In genomic region chr6:42727084-42727601, GRCh38 we compare ENCODE assay signal across 8 cellular contexts. TPM values are rescaled to one million over a fixed set of nuclear protein-coding genes. Genes with fewer than 3 reads are reported as not detected.
DNase-seq lines count a peak whose midpoint lies in the region; ATAC-seq and TF ChIP-seq lines count a peak whose summit lies in the region.

No MANE protein-coding gene starts in this region.

- no peaks in the 10 kb centered on the region for H3K36me3 Mint-ChIP-seq in GM23338 (ENCODE audit: low read depth)
- no peaks in the 10 kb centered on the region for H3K36me3 Mint-ChIP-seq in activated naive CD8-positive, alpha-beta T cell treated with anti-CD3 and anti-CD28 coated beads, Interleukin-2, amount 10 ng/mL, durations not matched to agents 7 days and 5 days
- no peaks in the 10 kb centered on the region for H3K36me3 Mint-ChIP-seq in stimulated activated effector memory CD8-positive, alpha-beta T cell treated with anti-CD3 and anti-CD28 coated beads, Interleukin-12 subunit alpha, Interleukin-12 subunit beta, amount 100 ng/mL, for 72 hours

- H3K79me2 ChIP-seq in GM23338 (replicated peaks; ENCODE audit: insufficient read depth), result no peaks in the 10 kb centered on the region

- peak overlapping the region; percentile 6; the same call in 1 of the 2 replicates for H2AFZ ChIP-seq in GM23338

- POLR2A ChIA-PET in A673 (lab: Charles Lee; ENCODE audit: low non-redundant PET), result no interaction called here
- POLR2A ChIA-PET in activated naive CD8-positive, alpha-beta T cell treated with anti-CD3 and anti-CD28 coated beads, Interleukin-2, amount 10 ng/mL, durations not matched to agents 7 days and 5 days (lab: Charles Lee), result interaction anchor here (0.6 to 2.7 kb wide), 13 partner anchors 18 to 163 kb away, joined by 3 to 18 read pairs (median 5); partner anchors contain the start of genes BICRAL, RPL7L1, TBCC and UBR2

- H3K4me1 ChIP-seq in A673 (ENCODE audit: insufficient read depth, low read length, poor library complexity, severe bottlenecking) (peaks cover 14% of the 10 kb centered on the region), GM23338 (ENCODE audit: insufficient read depth) (no peaks in the 10 kb centered on the region)

- BruUV-seq in A673 (replicated peaks; lab: Mats Ljungman, UMichigan), result no TSS peak

- no peak for TF ChIP-seq CTCF in A673 (conservative IDR thresholded peaks at IDR 0.05; ENCODE audit: low read depth, low read length)
- TF ChIP-seq CTCF in GM23338 (conservative IDR thresholded peaks at IDR 0.05; ENCODE audit: low read depth in 2 of 2), result no peak
- TF ChIP-seq CTCF in kidney epithelial cell (IDR thresholded peaks at IDR 0.05; ENCODE audit: insufficient read depth, low read length, poor library complexity, severe bottlenecking), result no peak

- H3K9me3 ChIP-seq in A673 (ENCODE audit: low read depth, low read length, poor library complexity, severe bottlenecking), result no peaks in the 10 kb centered on the region

- H3K27me3 ChIP-seq in A673 (replicated peaks; ENCODE audit: insufficient read depth, low read depth, low read length, poor library complexity) (no peaks in the 10 kb centered on the region), GM23338 (ENCODE audit: insufficient read depth) (no peaks in the 10 kb centered on the region), kidney epithelial cell (ENCODE audit: control insufficient read depth, insufficient read depth, low read length) (no peaks in the 10 kb centered on the region)

- DNase-seq in A673 (ENCODE audit: low spot score) (no peak), GM23338 (ENCODE audit: low spot score) (peak; percentile 30), kidney epithelial cell (ENCODE audit: low read depth) (no peak), epidermal melanocyte (ENCODE audit: insufficient read length, low spot score) (no peak), Kasumi-1 (lab: John Stamatoyannopoulos, UW) (no peak), mesenteric fat pad (ENCODE audit: low spot score) (no peak)
- peak; percentile 52 for DNase-seq in activated naive CD8-positive, alpha-beta T cell treated with anti-CD3 and anti-CD28 coated beads, Interleukin-2, amount 10 ng/mL, durations not matched to agents 7 days and 5 days
- peak in 1 of 2 donors; percentile 14 for DNase-seq in stimulated activated effector memory CD8-positive, alpha-beta T cell treated with anti-CD3 and anti-CD28 coated beads, Interleukin-12 subunit alpha, Interleukin-12 subunit beta, amount 100 ng/mL, for 72 hours (ENCODE audit: low spot score in 2 of 2)

- H3K27me3 Mint-ChIP-seq in GM23338 (ENCODE audit: insufficient read depth, low read depth, poor library complexity), result peaks cover 12% of the 10 kb centered on the region
- H3K27me3 Mint-ChIP-seq in activated naive CD8-positive, alpha-beta T cell treated with anti-CD3 and anti-CD28 coated beads, Interleukin-2, amount 10 ng/mL, durations not matched to agents 7 days and 5 days, result peaks cover 1% of the 10 kb centered on the region

- H3K9me3 Mint-ChIP-seq in GM23338, result no peaks in the 10 kb centered on the region
- no peaks in the 10 kb centered on the region for H3K9me3 Mint-ChIP-seq in activated naive CD8-positive, alpha-beta T cell treated with anti-CD3 and anti-CD28 coated beads, Interleukin-2, amount 10 ng/mL, durations not matched to agents 7 days and 5 days
- no peaks in the 10 kb centered on the region for H3K9me3 Mint-ChIP-seq in stimulated activated effector memory CD8-positive, alpha-beta T cell treated with anti-CD3 and anti-CD28 coated beads, Interleukin-12 subunit alpha, Interleukin-12 subunit beta, amount 100 ng/mL, for 72 hours

- H3K27ac Mint-ChIP-seq in GM23338, result no peak overlapping the region
- H3K27ac Mint-ChIP-seq in activated naive CD8-positive, alpha-beta T cell treated with anti-CD3 and anti-CD28 coated beads, Interleukin-2, amount 10 ng/mL, durations not matched to agents 7 days and 5 days, result peak overlapping the region; percentile 88
- H3K27ac Mint-ChIP-seq in stimulated activated effector memory CD8-positive, alpha-beta T cell treated with anti-CD3 and anti-CD28 coated beads, Interleukin-12 subunit alpha, Interleukin-12 subunit beta, amount 100 ng/mL, for 72 hours, result peak overlapping the region; percentile 95

- H4K20me1 ChIP-seq in GM23338 (replicated peaks; ENCODE audit: insufficient read depth), result no peaks in the 10 kb centered on the region

- H3K4me2 ChIP-seq in GM23338, result no peak overlapping the region

- H3K4me3 ChIP-seq in A673 (ENCODE audit: low read depth, low read length, poor library complexity, severe bottlenecking), result peak overlapping the region; percentile 21
- H3K4me3 ChIP-seq in GM23338, result no peak overlapping the region
- peak overlapping the region; percentile 31 for H3K4me3 ChIP-seq in kidney epithelial cell (ENCODE audit: low read depth, low read length)

- CTCF ChIA-PET in A673 (lab: Charles Lee), result interaction anchor here (1.2 to 1.4 kb wide), 2 partner anchors 13 to 65 kb away, joined by 4 read pairs; no protein-coding TSS in a partner anchor

- intact Hi-C loops in A673 (cut with micrococcal nuclease; ENCODE audit: unreplicated experiment), result loop anchor here (5.0 to 10.0 kb wide), 3 partner anchors 150 to 512 kb away; partner anchors contain the start of genes MRPS10, RPL7L1 and UBR2

- peak; percentile 39 for ATAC-seq in GM23338
- no peak for ATAC-seq in activated naive CD8-positive, alpha-beta T cell treated with anti-CD3 and anti-CD28 coated beads, Interleukin-2, amount 10 ng/mL, durations not matched to agents 7 days and 5 days (ENCODE audit: low read depth)
- ATAC-seq in stimulated activated effector memory CD8-positive, alpha-beta T cell treated with anti-CD3 and anti-CD28 coated beads, Interleukin-12 subunit alpha, Interleukin-12 subunit beta, amount 100 ng/mL, for 72 hours, result peak; percentile 14

- peaks cover 4% of the 10 kb centered on the region for H3K4me1 Mint-ChIP-seq in GM23338
- H3K4me1 Mint-ChIP-seq in activated naive CD8-positive, alpha-beta T cell treated with anti-CD3 and anti-CD28 coated beads, Interleukin-2, amount 10 ng/mL, durations not matched to agents 7 days and 5 days, result peaks cover 13% of the 10 kb centered on the region
- peaks cover 23% of the 10 kb centered on the region for H3K4me1 Mint-ChIP-seq in stimulated activated effector memory CD8-positive, alpha-beta T cell treated with anti-CD3 and anti-CD28 coated beads, Interleukin-12 subunit alpha, Interleukin-12 subunit beta, amount 100 ng/mL, for 72 hours

- H3K27ac ChIP-seq in A673 (ENCODE audit: low read depth, low read length, poor library complexity, severe bottlenecking), result no peak overlapping the region
- no peak overlapping the region for H3K27ac ChIP-seq in GM23338 (ENCODE audit: low read depth)

- H3F3A ChIP-seq in GM23338 (replicated peaks; ENCODE audit: low read depth), result no peaks in the 10 kb centered on the region

- H3K4me3 Mint-ChIP-seq in GM23338, result no peak overlapping the region
- H3K4me3 Mint-ChIP-seq in activated naive CD8-positive, alpha-beta T cell treated with anti-CD3 and anti-CD28 coated beads, Interleukin-2, amount 10 ng/mL, durations not matched to agents 7 days and 5 days, result peak overlapping the region; percentile 89
- peak overlapping the region; percentile 74 for H3K4me3 Mint-ChIP-seq in stimulated activated effector memory CD8-positive, alpha-beta T cell treated with anti-CD3 and anti-CD28 coated beads, Interleukin-12 subunit alpha, Interleukin-12 subunit beta, amount 100 ng/mL, for 72 hours

- H3K36me3 ChIP-seq in A673 (ENCODE audit: insufficient read depth, low read length, poor library complexity, severe bottlenecking) (no peaks in the 10 kb centered on the region), GM23338 (ENCODE audit: insufficient read depth) (no peaks in the 10 kb centered on the region), kidney epithelial cell (ENCODE audit: control insufficient read depth, insufficient read depth, low read length) (no peaks in the 10 kb centered on the region)

- no peaks in the 10 kb centered on the region for H3K9me2 ChIP-seq in GM23338 (ENCODE audit: insufficient read depth)

TF ChIP-seq in GM23338, 12 proteins besides CTCF, POLR2A, EP300 and RAD21 (continues in another document):
- TF ChIP-seq ETS1 (IDR thresholded peaks at IDR 0.05) (no peak), JUNB (IDR thresholded peaks at IDR 0.05; ENCODE audit: unreplicated experiment) (no peak), POLR2AphosphoS5 (IDR thresholded peaks at IDR 0.05; ENCODE audit: low read depth) (no peak), ZNF114 (CRISPR knock-in tag; IDR thresholded peaks at IDR 0.05) (no peak)

RNA-seq across cellular contexts. Expression of gene PRPH2, which starts 4.7 kb away (rescaled TPM):
- 0.41 and 0.46 TPM in 2 replicates for total RNA-seq in A673 (2021)
- total RNA-seq in GM23338 (2014; rRNA removed; shearing (Covaris generic)), result 0.52 and 0.89 TPM in 2 replicates
- 0.21 and 0.50 TPM in 2 replicates for polyA plus RNA-seq in GM23338 (2016; fragmentation: Nextera tagmentation; extraction: Ambion mirVana)
- total RNA-seq in activated naive CD8-positive, alpha-beta T cell treated with anti-CD3 and anti-CD28 coated beads, Interleukin-2, amount 10 ng/mL, durations not matched to agents 7 days and 5 days, result under 1 TPM; 0.08 to 0.09 TPM
- 0.21 and 0.34 TPM in 2 replicates for total RNA-seq in kidney epithelial cell
- total RNA-seq in mesenteric fat pad, result 1.4 TPM

RNA-seq across cellular contexts. Expression of gene TBCC, which starts 18.8 kb away (rescaled TPM):
- total RNA-seq in A673 (2021), result 29.4 and 31.3 TPM in 2 replicates
- total RNA-seq in GM23338 (2014; rRNA removed; shearing (Covaris generic)), result 45.0 and 59.5 TPM in 2 replicates
- 45.3 and 48.3 TPM in 2 replicates for polyA plus RNA-seq in GM23338 (2016; fragmentation: Nextera tagmentation; extraction: Ambion mirVana)
- 10 to 100 TPM; 48.6 to 50.4 TPM for total RNA-seq in activated naive CD8-positive, alpha-beta T cell treated with anti-CD3 and anti-CD28 coated beads, Interleukin-2, amount 10 ng/mL, durations not matched to agents 7 days and 5 days
- total RNA-seq in kidney epithelial cell, result 55.2 and 57.0 TPM in 2 replicates
- 13.8 TPM for total RNA-seq in mesenteric fat pad

RNA-seq across cellular contexts. Expression of gene BICRAL, which starts 54.7 kb away (rescaled TPM):
- total RNA-seq in A673 (2021) (6.9 and 7.9 TPM in 2 replicates), kidney epithelial cell (5.2 and 7.1 TPM in 2 replicates), mesenteric fat pad (12.5 TPM)
- total RNA-seq in GM23338 (2014; rRNA removed; shearing (Covaris generic)), result 11.0 and 11.7 TPM in 2 replicates
- polyA plus RNA-seq in GM23338 (2016; fragmentation: Nextera tagmentation; extraction: Ambion mirVana), result 3.4 and 3.6 TPM in 2 replicates
- total RNA-seq in activated naive CD8-positive, alpha-beta T cell treated with anti-CD3 and anti-CD28 coated beads, Interleukin-2, amount 10 ng/mL, durations not matched to agents 7 days and 5 days, result 10 to 100 TPM; 28.3 to 29.6 TPM

Comparison
In these comparisons a context has a peak if more than half of its experiments do, and no peak if none do; other contexts are left out.
1. DNase-seq: peak in GM23338 (single experiment) and activated naive CD8-positive, alpha-beta T cell treated with anti-CD3 and anti-CD28 coated beads, Interleukin-2, amount 10 ng/mL, durations not matched to agents 7 days and 5 days (single experiment); none in A673 (single experiment), kidney epithelial cell (single experiment), epidermal melanocyte (single experiment), Kasumi-1 (0 of 2) and mesenteric fat pad (single experiment).